In the genomic region with DNA sequence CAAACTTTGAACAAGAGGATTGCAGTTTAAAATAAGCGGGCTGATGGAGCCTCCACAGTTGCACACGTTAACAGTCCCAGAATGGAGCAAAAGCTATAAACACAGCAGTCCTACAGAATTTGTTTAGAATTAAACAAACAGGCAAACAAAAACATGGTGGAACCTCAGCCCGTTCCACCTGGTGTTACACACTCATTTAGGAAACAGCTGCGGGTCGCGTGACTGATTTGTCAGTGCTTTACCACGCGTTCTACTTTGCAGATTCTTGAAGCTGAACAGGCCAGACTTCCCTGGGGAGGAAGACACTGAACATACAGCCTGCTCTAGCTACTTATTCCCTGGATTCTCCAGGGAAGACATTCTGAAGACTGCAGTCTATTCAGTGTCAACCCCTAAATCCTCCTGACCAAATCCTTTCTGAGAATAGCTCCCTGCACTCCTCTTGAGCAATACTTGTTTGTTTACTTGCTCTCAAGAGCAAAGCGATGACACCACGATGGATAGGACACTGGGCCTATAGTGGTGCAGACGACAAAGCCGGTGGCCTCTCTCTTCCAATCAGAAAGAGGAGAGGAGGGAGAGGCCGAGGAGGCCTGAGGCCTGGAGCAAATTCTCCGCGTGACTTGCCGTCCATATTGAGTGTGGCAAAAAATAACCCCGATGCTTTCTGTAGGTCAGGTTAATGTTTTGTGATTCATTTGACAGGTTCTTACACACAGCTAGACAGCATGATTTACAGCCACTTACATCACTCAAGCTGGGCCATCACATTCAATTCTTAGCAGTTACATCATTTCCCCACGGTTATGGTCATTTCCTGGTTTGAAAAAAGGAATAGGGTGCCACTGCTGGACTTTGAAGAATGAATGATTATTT, we compare ENCODE assay signal across 2 cellular contexts.
TF ChIP-seq lines count a peak whose summit lies in the region.

No MANE protein-coding gene starts in this region.

TF ChIP-seq in HEK293, 187 proteins besides CTCF, POLR2A, EP300 and RAD21 (continued from another document and continues in another):
- TF ChIP-seq SP7 (tag by site-specific recombination; IDR thresholded peaks at IDR 0.05) (peak; percentile 93), ZNF23 (tag by site-specific recombination; IDR thresholded peaks at IDR 0.05; ENCODE audit: borderline replicate concordance) (no peak), FEZF1 (tag by site-specific recombination; IDR thresholded peaks at IDR 0.05) (peak; percentile 70; the same call in 1 of the 2 replicates), ZNF843 (tag by site-specific recombination; IDR thresholded peaks at IDR 0.05) (peak; percentile 71), GLIS1 (tag by site-specific recombination; IDR thresholded peaks at IDR 0.05) (peak; percentile 47; the same call in 1 of the 2 replicates), ZFHX2 (tag by site-specific recombination; conservative IDR thresholded peaks at IDR 0.05) (no peak), ZEB2 (tag by site-specific recombination; IDR thresholded peaks at IDR 0.05) (peak; percentile 98), SCRT1 (tag by site-specific recombination; IDR thresholded peaks at IDR 0.05; ENCODE audit: borderline replicate concordance) (no peak), ZNF366 (tag by site-specific recombination; conservative IDR thresholded peaks at IDR 0.05) (peak; percentile 88), ZNF292 (tag by site-specific recombination; IDR thresholded peaks at IDR 0.05; ENCODE audit: borderline replicate concordance, low read depth) (no peak), TCF7L2 (IDR thresholded peaks at IDR 0.05; ENCODE audit: borderline replicate concordance, low read depth, low read length) (peak; percentile 73), IKZF3 (tag by site-specific recombination; IDR thresholded peaks at IDR 0.05) (peak; percentile 59; the same call in 1 of the 2 replicates)
- TF ChIP-seq, protein P1, sequence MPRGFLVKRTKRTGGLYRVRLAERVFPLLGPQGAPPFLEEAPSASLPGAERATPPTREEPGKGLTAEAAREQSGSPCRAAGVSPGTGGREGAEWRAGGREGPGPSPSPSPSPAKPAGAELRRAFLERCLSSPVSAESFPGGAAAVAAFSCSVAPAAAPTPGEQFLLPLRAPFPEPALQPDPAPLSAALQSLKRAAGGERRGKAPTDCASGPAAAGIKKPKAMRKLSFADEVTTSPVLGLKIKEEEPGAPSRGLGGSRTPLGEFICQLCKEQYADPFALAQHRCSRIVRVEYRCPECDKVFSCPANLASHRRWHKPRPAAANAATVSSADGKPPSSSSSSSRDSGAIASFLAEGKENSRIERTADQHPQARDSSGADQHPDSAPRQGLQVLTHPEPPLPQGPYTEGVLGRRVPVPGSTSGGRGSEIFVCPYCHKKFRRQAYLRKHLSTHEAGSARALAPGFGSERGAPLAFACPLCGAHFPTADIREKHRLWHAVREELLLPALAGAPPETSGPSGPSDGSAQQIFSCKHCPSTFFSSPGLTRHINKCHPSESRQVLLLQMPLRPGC (tag by site-specific recombination; IDR thresholded peaks at IDR 0.05): peak; percentile 83
- TF ChIP-seq, protein P2, sequence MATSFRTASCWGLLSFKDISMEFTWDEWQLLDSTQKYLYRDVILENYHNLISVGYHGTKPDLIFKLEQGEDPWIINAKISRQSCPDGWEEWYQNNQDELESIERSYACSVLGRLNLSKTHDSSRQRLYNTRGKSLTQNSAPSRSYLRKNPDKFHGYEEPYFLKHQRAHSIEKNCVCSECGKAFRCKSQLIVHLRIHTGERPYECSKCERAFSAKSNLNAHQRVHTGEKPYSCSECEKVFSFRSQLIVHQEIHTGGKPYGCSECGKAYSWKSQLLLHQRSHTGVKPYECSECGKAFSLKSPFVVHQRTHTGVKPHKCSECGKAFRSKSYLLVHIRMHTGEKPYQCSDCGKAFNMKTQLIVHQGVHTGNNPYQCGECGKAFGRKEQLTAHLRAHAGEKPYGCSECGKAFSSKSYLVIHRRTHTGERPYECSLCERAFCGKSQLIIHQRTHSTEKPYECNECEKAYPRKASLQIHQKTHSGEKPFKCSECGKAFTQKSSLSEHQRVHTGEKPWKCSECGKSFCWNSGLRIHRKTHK (tag by site-specific recombination; IDR thresholded peaks at IDR 0.05): no peak
- TF ChIP-seq, protein P3, sequence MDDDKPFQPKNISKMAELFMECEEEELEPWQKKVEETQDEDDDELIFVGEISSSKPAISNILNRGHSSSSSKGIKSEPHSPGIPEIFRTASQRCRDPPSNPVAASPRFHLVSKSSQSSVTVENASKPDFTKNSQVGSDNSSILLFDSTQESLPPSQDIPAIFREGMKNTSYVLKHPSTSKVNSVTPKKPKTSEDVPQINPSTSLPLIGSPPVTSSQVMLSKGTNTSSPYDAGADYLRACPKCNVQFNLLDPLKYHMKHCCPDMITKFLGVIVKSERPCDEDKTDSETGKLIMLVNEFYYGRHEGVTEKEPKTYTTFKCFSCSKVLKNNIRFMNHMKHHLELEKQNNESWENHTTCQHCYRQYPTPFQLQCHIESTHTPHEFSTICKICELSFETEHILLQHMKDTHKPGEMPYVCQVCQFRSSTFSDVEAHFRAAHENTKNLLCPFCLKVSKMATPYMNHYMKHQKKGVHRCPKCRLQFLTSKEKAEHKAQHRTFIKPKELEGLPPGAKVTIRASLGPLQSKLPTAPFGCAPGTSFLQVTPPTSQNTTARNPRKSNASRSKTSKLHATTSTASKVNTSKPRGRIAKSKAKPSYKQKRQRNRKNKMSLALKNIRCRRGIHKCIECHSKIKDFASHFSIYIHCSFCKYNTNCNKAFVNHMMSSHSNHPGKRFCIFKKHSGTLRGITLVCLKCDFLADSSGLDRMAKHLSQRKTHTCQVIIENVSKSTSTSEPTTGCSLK (tag by site-specific recombination; IDR thresholded peaks at IDR 0.05): no peak
- TF ChIP-seq, protein P4, sequence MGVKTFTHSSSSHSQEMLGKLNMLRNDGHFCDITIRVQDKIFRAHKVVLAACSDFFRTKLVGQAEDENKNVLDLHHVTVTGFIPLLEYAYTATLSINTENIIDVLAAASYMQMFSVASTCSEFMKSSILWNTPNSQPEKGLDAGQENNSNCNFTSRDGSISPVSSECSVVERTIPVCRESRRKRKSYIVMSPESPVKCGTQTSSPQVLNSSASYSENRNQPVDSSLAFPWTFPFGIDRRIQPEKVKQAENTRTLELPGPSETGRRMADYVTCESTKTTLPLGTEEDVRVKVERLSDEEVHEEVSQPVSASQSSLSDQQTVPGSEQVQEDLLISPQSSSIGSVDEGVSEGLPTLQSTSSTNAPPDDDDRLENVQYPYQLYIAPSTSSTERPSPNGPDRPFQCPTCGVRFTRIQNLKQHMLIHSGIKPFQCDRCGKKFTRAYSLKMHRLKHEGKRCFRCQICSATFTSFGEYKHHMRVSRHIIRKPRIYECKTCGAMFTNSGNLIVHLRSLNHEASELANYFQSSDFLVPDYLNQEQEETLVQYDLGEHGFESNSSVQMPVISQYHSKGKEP (tag by site-specific recombination; IDR thresholded peaks at IDR 0.05): peak; percentile 54; the same call in 1 of the 2 replicates

TF ChIP-seq in neural cell, 6 proteins besides CTCF, POLR2A, EP300 and RAD21 (continued from another document):
- no peak for TF ChIP-seq EZH2 (IDR thresholded peaks at IDR 0.05; ENCODE audit: borderline replicate concordance, insufficient read depth, low read length, poor library complexity, severe bottlenecking)
- peak; percentile 29 for TF ChIP-seq MXI1 (conservative IDR thresholded peaks at IDR 0.05; ENCODE audit: poor library complexity, severe bottlenecking)
